In the genomic region with DNA sequence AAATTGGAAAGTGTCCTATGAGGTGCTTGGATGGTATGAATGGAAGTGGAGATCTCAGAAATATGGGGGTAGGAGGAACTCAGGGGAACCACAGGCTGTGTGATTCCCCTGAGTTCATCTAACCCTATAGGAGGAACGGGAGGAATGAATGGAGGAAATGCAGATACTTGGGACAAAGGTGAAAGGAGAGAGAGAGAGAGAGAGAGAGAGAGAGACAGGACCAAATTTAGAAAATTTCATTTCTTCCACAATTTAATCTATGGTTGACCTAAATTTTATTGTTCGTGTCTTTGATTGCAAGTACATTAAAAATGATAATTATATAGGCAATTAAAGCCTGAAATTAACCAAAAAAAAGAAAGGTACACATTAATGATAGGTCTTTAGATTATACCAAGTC, we compare ENCODE assay signal across 28 cellular contexts.
"Had no signal": no experiment of that assay in that cellular context is flagged by ENCODE, and none has a peak within 500 bp of the region (broad histone marks: within the 10 kb centered on the region; RNA-seq: fewer than 3 reads in every experiment).

No MANE protein-coding gene starts in this region.

- H2AFZ ChIP-seq: neural progenitor cell had no signal

- FAIRE-seq: endometrium, urothelium cell line had no signal

- H3K27ac ChIP-seq: esophagus squamous epithelium, neural progenitor cell, prostate gland, right atrium auricular region, testis, tibial artery, upper lobe of left lung had no signal

- H3K4me3 Mint-ChIP-seq: effector memory CD8-positive, alpha-beta T cell; memory B cell; mesothelial cell of epicardium; naive B cell; natural killer cell treated with Interleukin-12 subunit alpha and Interleukin-12 subunit beta and Interleukin-15 and Interleukin-18, amount 100 ng/mL, for 72 hours; neural progenitor cell had no signal

- H3K27ac Mint-ChIP-seq: effector memory CD8-positive, alpha-beta T cell; memory B cell; mesothelial cell of epicardium; natural killer cell treated with Interleukin-12 subunit alpha and Interleukin-12 subunit beta and Interleukin-15 and Interleukin-18, amount 100 ng/mL, for 72 hours; neural progenitor cell had no signal

- H3K9me3 ChIP-seq: esophagus squamous epithelium, mucosa of descending colon, prostate gland, right atrium auricular region, testis, tibial artery, upper lobe of left lung had no signal

- H3K9me3 Mint-ChIP-seq: effector memory CD8-positive, alpha-beta T cell; memory B cell; naive B cell; natural killer cell treated with Interleukin-12 subunit alpha and Interleukin-12 subunit beta and Interleukin-15 and Interleukin-18, amount 100 ng/mL, for 72 hours had no signal

- H3K4me2 ChIP-seq: neural progenitor cell, smooth muscle cell had no signal

- H3K36me3 Mint-ChIP-seq: memory B cell, mesothelial cell of epicardium, naive B cell, neural progenitor cell had no signal

- DNase-seq: cortex of kidney; effector memory CD8-positive, alpha-beta T cell; erythroblast; esophagus squamous epithelium; hypothalamus; mucosa of descending colon; naive B cell; stimulated activated CD4-positive, alpha-beta T cell treated with anti-CD3 and anti-CD28 coated beads, Interleukin-12 subunit alpha, Interleukin-12 subunit beta, amount 100 ng/mL, for 4 hours; stimulated activated CD4-positive, alpha-beta T cell treated with anti-CD3 and anti-CD28 coated beads, Interleukin-1b, Interleukin-23, amount 100 ng/mL, for 48 hours; stimulated activated CD4-positive, alpha-beta T cell treated with anti-CD3 and anti-CD28 coated beads, Interleukin-4, amount 100 ng/mL, for 1 hour; stimulated activated CD8-positive, alpha-beta memory T cell treated with anti-CD3 and anti-CD28 coated beads, Interleukin-4, amount 100 ng/mL, for 48 hours; stimulated activated naive CD4-positive, alpha-beta T cell; substantia nigra; testis; tibial artery; upper lobe of left lung had no signal

- ATAC-seq: effector memory CD8-positive, alpha-beta T cell; left lobe of liver; mucosa of descending colon; natural killer cell treated with Interleukin-12 subunit alpha and Interleukin-12 subunit beta and Interleukin-15 and Interleukin-18, amount 100 ng/mL, for 72 hours; sciatic nerve had no signal

- H3K4me1 ChIP-seq: prostate gland, right atrium auricular region, testis, tibial artery, upper lobe of left lung had no signal

- H3K27me3 ChIP-seq: neural progenitor cell, right atrium auricular region, testis, tibial artery, upper lobe of left lung had no signal

- H3K9ac ChIP-seq: neural progenitor cell had no signal

- H3K36me3 ChIP-seq: esophagus squamous epithelium, neural progenitor cell, prostate gland, right atrium auricular region, tibial artery, upper lobe of left lung had no signal

- H3K4me3 ChIP-seq: esophagus squamous epithelium, lung, mucosa of descending colon, neural progenitor cell, prostate gland, right atrium auricular region, smooth muscle cell, testis, tibial artery, upper lobe of left lung had no signal
